16 cellular contexts compared by ENCODE assay signal in the genomic region with DNA sequence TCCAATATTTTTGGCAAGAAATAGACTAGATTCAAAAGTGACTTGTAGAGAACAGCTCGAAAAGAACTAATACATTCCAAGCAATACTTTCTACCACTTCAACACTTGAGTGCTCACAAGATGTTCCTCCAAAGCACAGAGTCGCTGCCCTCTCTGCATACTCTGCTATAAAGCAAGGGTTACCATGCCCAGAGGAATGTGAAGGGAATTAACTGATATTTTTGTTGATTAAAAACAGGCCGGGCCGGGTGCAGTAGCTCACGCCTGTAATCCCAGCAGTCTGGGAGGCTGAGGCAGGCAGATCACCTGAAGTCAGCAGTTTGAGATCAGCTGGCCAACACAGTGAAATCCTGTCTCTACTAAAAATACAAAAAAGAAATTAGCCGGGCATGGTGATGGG. TPM values are rescaled to one million over a fixed set of nuclear protein-coding genes. Genes with fewer than 3 reads are reported as not detected.
"Had no signal": no experiment of that assay in that cellular context is flagged by ENCODE, and none has a peak within 500 bp of the region (broad histone marks: within the 10 kb centered on the region; RNA-seq: fewer than 3 reads in every experiment).

No MANE protein-coding gene starts in this region.

- H3K27ac ChIP-seq: body of pancreas, epithelial cell of prostate had no signal

- H3K27ac Mint-ChIP-seq: immature natural killer cell had no signal

- H3K27me3 ChIP-seq: body of pancreas, tibial nerve had no signal

- H3K4me3 ChIP-seq: body of pancreas, tibial nerve had no signal

- H3K27me3 Mint-ChIP-seq: memory B cell; naive thymus-derived CD8-positive, alpha-beta T cell; stimulated activated naive B cell treated with anti-CD40 and anti-IgM and Interleukin-4, amounts not matched to agents 10 μg/mL and 1 μg/mL and 100 μg/mL, for 72 hours had no signal

- H3K9me3 Mint-ChIP-seq: immature natural killer cell; memory B cell; naive thymus-derived CD8-positive, alpha-beta T cell; stimulated activated naive B cell treated with anti-CD40 and anti-IgM and Interleukin-4, amounts not matched to agents 10 μg/mL and 1 μg/mL and 100 μg/mL, for 72 hours had no signal

- ATAC-seq: body of pancreas; left cardiac atrium; naive thymus-derived CD8-positive, alpha-beta T cell; stimulated activated naive B cell treated with anti-CD40 and anti-IgM and Interleukin-4, amounts not matched to agents 10 μg/mL and 1 μg/mL and 100 μg/mL, for 72 hours had no signal

- H3K4me3 Mint-ChIP-seq: immature natural killer cell; memory B cell; naive thymus-derived CD8-positive, alpha-beta T cell; stimulated activated naive B cell treated with anti-CD40 and anti-IgM and Interleukin-4, amounts not matched to agents 10 μg/mL and 1 μg/mL and 100 μg/mL, for 72 hours had no signal

- H3K9me3 ChIP-seq: body of pancreas, tibial nerve had no signal

- H3K4me1 ChIP-seq: body of pancreas had no signal

- DNase-seq: activated CD4-positive, alpha-beta T cell treated with anti-CD3 and anti-CD28 coated beads, Interleukin-2, amount 50 U/mL, for 1 hour; activated CD8-positive, alpha-beta memory T cell treated with anti-CD3 and anti-CD28 coated beads for 24 hours; activated gamma-delta T cell treated with Interleukin-2 at 50 U/mL for 16 hours; body of pancreas; cerebellar nuclear complex; dermis blood vessel endothelial cell; head of caudate nucleus; immature natural killer cell; left cardiac atrium; naive thymus-derived CD8-positive, alpha-beta T cell; nucleus accumbens; posterior cingulate gyrus; stimulated activated naive B cell treated with anti-CD40 and anti-IgM and Interleukin-4, amounts not matched to agents 10 μg/mL and 1 μg/mL and 100 μg/mL, for 72 hours had no signal

RNA-seq across cellular contexts. Expression of a gene that starts 57.6 kb away (rescaled TPM):
- polyA plus RNA-seq: immature natural killer cell had no signal
